ENCODE assay signal across 1 cellular context in genomic region chr18:6401687-6402086, GRCh38.
A peak's percentile ranks its signal among the peaks of the same experiment; 100 is the strongest.
TF ChIP-seq lines count a peak whose summit lies in the region.

No MANE protein-coding gene starts in this region.

TF ChIP-seq in HepG2, 621 proteins besides CTCF, POLR2A, EP300 and RAD21 (continued from another document):
- TF ChIP-seq ATF6 (CRISPR knock-in tag; conservative IDR thresholded peaks at IDR 0.05) (no peak), SMC3 (IDR thresholded peaks at IDR 0.05; ENCODE audit: low read length) (0 out of 2 replicates have a peak, but pooled peaks have one; percentile 13), ZBTB8A (CRISPR knock-in tag; IDR thresholded peaks at IDR 0.05; ENCODE audit: borderline replicate concordance, low read depth) (no peak), ZNF775 (CRISPR knock-in tag; IDR thresholded peaks at IDR 0.05; ENCODE audit: borderline replicate concordance) (no peak), ZNF710 (CRISPR knock-in tag; IDR thresholded peaks at IDR 0.05; ENCODE audit: borderline replicate concordance) (no peak), ARID5B (CRISPR knock-in tag; IDR thresholded peaks at IDR 0.05) (no peak)
